ENCODE assay signal across 15 cellular contexts in the genomic region with DNA sequence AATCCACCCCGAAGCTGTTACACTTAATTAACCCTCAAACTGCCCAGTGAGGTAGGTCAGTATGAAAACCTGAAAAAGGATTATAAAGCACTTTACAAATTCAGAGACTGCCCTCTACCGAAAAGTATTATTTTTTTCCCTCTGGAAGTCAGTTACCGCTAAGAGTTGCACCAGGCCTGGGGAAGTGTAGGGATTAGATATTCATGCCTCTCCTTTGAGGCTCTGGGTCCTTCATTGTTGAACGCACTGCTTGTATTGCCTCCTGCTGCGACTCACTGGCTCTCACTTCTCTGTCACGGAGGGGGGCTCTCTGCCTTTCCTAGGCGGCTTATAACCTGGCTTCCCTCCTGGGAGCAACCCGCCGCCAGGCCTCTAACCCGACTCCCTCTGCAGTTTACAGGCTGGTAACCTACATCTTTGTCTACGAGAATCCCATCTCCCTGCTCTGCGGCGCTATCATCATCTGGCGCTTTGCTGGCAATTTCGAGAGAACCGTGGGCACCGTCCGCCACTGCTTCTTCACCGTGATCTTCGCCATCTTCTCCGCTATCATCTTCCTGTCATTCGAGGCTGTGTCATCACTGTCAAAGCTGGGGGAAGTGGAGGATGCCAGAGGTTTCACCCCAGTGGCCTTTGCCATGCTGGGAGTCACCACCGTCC. TPM values are rescaled to one million over a fixed set of nuclear protein-coding genes. Genes with fewer than 3 reads are reported as not detected.
DNase-seq lines count a peak whose midpoint lies in the region; ATAC-seq, FAIRE-seq and TF ChIP-seq lines count a peak whose summit lies in the region.
"Had no signal": no experiment of that assay in that cellular context is flagged by ENCODE, and none has a peak within 500 bp of the region (broad histone marks: within the 10 kb centered on the region; RNA-seq: fewer than 3 reads in every experiment).

No MANE protein-coding gene starts in this region.

- H4K20me1 ChIP-seq in HepG2 (ENCODE audit: insufficient read depth, low read length) = no peaks in the 10 kb centered on the region

- no peak overlapping the region for H3K4me3 Mint-ChIP-seq in stimulated activated naive B cell treated with anti-CD40 and anti-IgM and Interleukin-4, amounts not matched to agents 10 μg/mL and 1 μg/mL and 100 μg/mL, for 72 hours
- H3K4me3 Mint-ChIP-seq: activated naive CD4-positive, alpha-beta T cell treated with anti-CD3 and anti-CD28 coated beads, Interleukin-2, amount 10 ng/mL, durations not matched to agents 7 days and 5 days had no signal

- no peak overlapping the region for H3K4me2 ChIP-seq in HepG2 (ENCODE audit: low read depth, low read length)
- H3K4me2 ChIP-seq: KMS-11 had no signal

- no TSS peak for BruUV-seq in HepG2 (replicated peaks; lab: Mats Ljungman, UMichigan)

- POLR2A ChIA-PET in HepG2 (lab: Yijun Ruan, JAX) = no interaction called here

- FAIRE-seq in HepG2 (lab: Jason Lieb, UNC) = no peak
- FAIRE-seq: colon had no signal

- TF ChIP-seq EP300 in HepG2 (IDR thresholded peaks at IDR 0.05; ENCODE audit: low read depth in 2 of 2, low read length in 2 of 2) (no peak), HepG2 (CRISPR knock-in tag; IDR thresholded peaks at IDR 0.05; ENCODE audit: borderline replicate concordance) (no peak)

- intact Hi-C loops in HepG2 (cut with micrococcal nuclease; ENCODE audit: unreplicated experiment) (no loop called here), right lobe of liver (cut with DNase I) (no loop called here)

- no peak overlapping the region for H3K4me3 ChIP-seq in HepG2 (replicated peaks in 1 of 3; ENCODE audit: insufficient read depth in 1 of 3, low read depth in 2 of 3, low read length in 3 of 3)
- no peak overlapping the region for H3K4me3 ChIP-seq in right lobe of liver
- H3K4me3 ChIP-seq: ovary had no signal

- no peak overlapping the region for H3K27ac ChIP-seq in HepG2 (ENCODE audit: extremely low read length, insufficient read depth, low read length)
- no peak overlapping the region for H3K27ac ChIP-seq in right lobe of liver
- H3K27ac ChIP-seq: KMS-11, ovary had no signal

- H3K27ac Mint-ChIP-seq in stimulated activated naive B cell treated with anti-CD40 and anti-IgM and Interleukin-4, amounts not matched to agents 10 μg/mL and 1 μg/mL and 100 μg/mL, for 72 hours = peak overlapping the region; percentile 71
- H3K27ac Mint-ChIP-seq: activated naive CD4-positive, alpha-beta T cell treated with anti-CD3 and anti-CD28 coated beads, Interleukin-2, amount 10 ng/mL, durations not matched to agents 7 days and 5 days had no signal

- peaks cover 6 to 41% of the 10 kb centered on the region in 2 experiments; a peak in 4 of 5 replicates for H3K36me3 ChIP-seq in HepG2 (replicated peaks in 1 of 2; ENCODE audit: control insufficient read depth in 1 of 2, insufficient read depth in 2 of 2, low read length in 2 of 2)
- peaks cover 0 to 54% (median 16%) of the 10 kb centered on the region in 4 donors for H3K36me3 ChIP-seq in right lobe of liver
- H3K36me3 ChIP-seq: ovary had no signal

- H3K36me3 Mint-ChIP-seq in stimulated activated naive B cell treated with anti-CD40 and anti-IgM and Interleukin-4, amounts not matched to agents 10 μg/mL and 1 μg/mL and 100 μg/mL, for 72 hours = peaks cover 27 to 32% of the 10 kb centered on the region in 2 donors

- no peak for TF ChIP-seq RAD21 in HepG2 (CRISPR knock-in tag; IDR thresholded peaks at IDR 0.05)

- no peak for TF ChIP-seq POLR2A in HepG2 (IDR thresholded peaks at IDR 0.05; ENCODE audit: insufficient read depth in 1 of 2, low read depth in 2 of 2, low read length in 2 of 2)
- no peak for TF ChIP-seq POLR2A in right lobe of liver (IDR thresholded peaks at IDR 0.05)

- H3K27me3 ChIP-seq in HepG2 (ENCODE audit: control insufficient read depth in 1 of 2, insufficient read depth in 2 of 2, low read length in 2 of 2) (no peaks in the 10 kb centered on the region; a peak in 1 of 5 replicates), right lobe of liver (no peaks in the 10 kb centered on the region)
- H3K27me3 ChIP-seq: ovary had no signal

- H3K9me3 ChIP-seq in HepG2 (ENCODE audit: low read length) = no peaks in the 10 kb centered on the region
- H3K9me3 ChIP-seq in right lobe of liver = no peaks in the 10 kb centered on the region
- H3K9me3 ChIP-seq: ovary had no signal

- 95% methylated on average over 23 of the region's 23 CpGs for WGBS in HepG2 (ENCODE audit: low lambda C conversion rate)
- 73% methylated on average over 20 of the region's 23 CpGs for WGBS in right lobe of liver (ENCODE audit: insufficient coverage, low coverage, low lambda C conversion rate, missing lambda C conversion rate)

- DNase-seq in HepG2 (ENCODE audit: low spot score) = no peak
- DNase-seq in right lobe of liver = no peak
- peak; percentile 48 for DNase-seq in astrocyte of the hippocampus (ENCODE audit: low read depth, low spot score)
- peak; percentile 65 for DNase-seq in left kidney (ENCODE audit: low read depth, low spot score)
- no peak for DNase-seq in stimulated activated naive B cell treated with anti-CD40 and anti-IgM and Interleukin-4, amounts not matched to agents 10 μg/mL and 1 μg/mL and 100 μg/mL, for 72 hours
- DNase-seq in cerebellar nuclear complex (lab: John Stamatoyannopoulos, UW) = no peak
- no peak for DNase-seq in GM03348 (ENCODE audit: low spot score)
- DNase-seq: activated naive CD4-positive, alpha-beta T cell treated with anti-CD3 and anti-CD28 coated beads, Interleukin-2, amount 10 ng/mL, durations not matched to agents 7 days and 5 days; DMS 273 treated with DMSO at 0.1 percent for 48 hours; NCI-H1417; ovary; substantia nigra had no signal

- CTCF ChIA-PET in HepG2 (lab: Yijun Ruan, JAX; ENCODE audit: low intra/inter-chr PET ratio, low total read pairs) = no interaction called here

- H3K27me3 Mint-ChIP-seq in stimulated activated naive B cell treated with anti-CD40 and anti-IgM and Interleukin-4, amounts not matched to agents 10 μg/mL and 1 μg/mL and 100 μg/mL, for 72 hours = no peaks in the 10 kb centered on the region

- H3K4me1 ChIP-seq in HepG2 (ENCODE audit: insufficient read depth, low read length) (peaks cover 38% of the 10 kb centered on the region), right lobe of liver (peaks cover 0 to 13% (median 3%) of the 10 kb centered on the region in 4 donors)

- peaks cover 26 to 34% of the 10 kb centered on the region in 2 donors for H3K4me1 Mint-ChIP-seq in stimulated activated naive B cell treated with anti-CD40 and anti-IgM and Interleukin-4, amounts not matched to agents 10 μg/mL and 1 μg/mL and 100 μg/mL, for 72 hours

- no peak overlapping the region for H2AFZ ChIP-seq in HepG2 (ENCODE audit: low read length)

- no peaks in the 10 kb centered on the region for H3K9me3 Mint-ChIP-seq in stimulated activated naive B cell treated with anti-CD40 and anti-IgM and Interleukin-4, amounts not matched to agents 10 μg/mL and 1 μg/mL and 100 μg/mL, for 72 hours
- H3K9me3 Mint-ChIP-seq: activated naive CD4-positive, alpha-beta T cell treated with anti-CD3 and anti-CD28 coated beads, Interleukin-2, amount 10 ng/mL, durations not matched to agents 7 days and 5 days had no signal

- ATAC-seq in HepG2 (no peak), right lobe of liver (no peak), HG03095 (IDR thresholded peaks at IDR 0.05; ENCODE audit: unreplicated experiment) (no peak)
- no peak for ATAC-seq in stimulated activated naive B cell treated with anti-CD40 and anti-IgM and Interleukin-4, amounts not matched to agents 10 μg/mL and 1 μg/mL and 100 μg/mL, for 72 hours (replicated peaks)

- peaks cover 17% of the 10 kb centered on the region for H3K79me2 ChIP-seq in HepG2 (ENCODE audit: insufficient read depth, low read length)

- no peak overlapping the region for H3K9ac ChIP-seq in HepG2 (ENCODE audit: insufficient read depth, low read depth, low read length)
- H3K9ac ChIP-seq: KMS-11 had no signal

- in situ Hi-C loops in HepG2 (cut with HindIII; ENCODE audit: extremely low pct_ligation_motif_present, low pct_unique_long_range_greater_than_20kb) = no loop called here

- TF ChIP-seq CTCF in HepG2 (CRISPR knock-in tag; IDR thresholded peaks at IDR 0.05) (no peak), right lobe of liver (IDR thresholded peaks at IDR 0.05) (no peak)

RNA-seq across cellular contexts. Expression of a gene that starts 2.7 kb away (rescaled TPM):
- 14.9 and 23.1 TPM in 2 replicates for total RNA-seq in HepG2 (2016; rRNA removed; fragmentation: Illumina TruSeq; extraction: Trizol)
- total RNA-seq in HepG2 (2016; cell fraction: cytosol; rRNA removed; fragmentation: Illumina TruSeq; extraction: Trizol; ENCODE audit: low read depth) = 18.8 and 23.7 TPM in 2 replicates
- 9.2 and 24.2 TPM in 2 replicates for total RNA-seq in HepG2 (2016; cell fraction: insoluble cytoplasmic fraction; rRNA removed; fragmentation: Illumina TruSeq; extraction: Trizol)
- 29.8 and 37.0 TPM in 2 replicates for total RNA-seq in HepG2 (2016; cell fraction: membrane; rRNA removed; fragmentation: Illumina TruSeq; extraction: Trizol)
- 16.7 and 24.5 TPM in 2 replicates for total RNA-seq in HepG2 (2016; cell fraction: nucleus; rRNA removed; fragmentation: Illumina TruSeq; extraction: Trizol)
- polyA plus RNA-seq in HepG2 (2011; rRNA removed) = 26.4 and 41.1 TPM in 2 replicates
- polyA plus RNA-seq in HepG2 (2011; cell fraction: cytosol; rRNA removed) = 34.8 and 35.2 TPM in 2 replicates
- 33.3 and 35.1 TPM in 2 replicates for polyA plus RNA-seq in HepG2 (2011; cell fraction: nucleus; rRNA removed)
- 22.8 and 42.0 TPM in 2 replicates for polyA plus RNA-seq in HepG2 (2012)
- 39.1 and 46.7 TPM in 2 replicates for polyA plus RNA-seq in HepG2 (2016; cell fraction: cytosol; fragmentation: Illumina TruSeq; extraction: Trizol; ENCODE audit: low read depth)
- 17.9 and 21.5 TPM in 2 replicates for polyA plus RNA-seq in HepG2 (2016; cell fraction: insoluble cytoplasmic fraction; fragmentation: Illumina TruSeq; extraction: Trizol; ENCODE audit: low read depth)
- polyA plus RNA-seq in HepG2 (2016; cell fraction: membrane; fragmentation: Illumina TruSeq; extraction: Trizol; ENCODE audit: low read depth) = 52.8 and 61.8 TPM in 2 replicates
- 57.7 and 58.2 TPM in 2 replicates for polyA plus RNA-seq in HepG2 (2016; cell fraction: nucleus; fragmentation: Illumina TruSeq; extraction: Trizol; ENCODE audit: insufficient read depth, low read depth)
- 49.6 and 101 TPM in 2 replicates for polyA minus RNA-seq in HepG2 (2011; rRNA and poly(A)+ RNA removed; ENCODE audit: low replicate concordance)
- polyA minus RNA-seq in HepG2 (2011; cell fraction: cytosol; rRNA and poly(A)+ RNA removed) = 17.8 and 22.2 TPM in 2 replicates
- polyA minus RNA-seq in HepG2 (2011; cell fraction: nucleus; rRNA and poly(A)+ RNA removed) = 12.7 and 13.4 TPM in 2 replicates
- 10 to 100 TPM; 24.4 to 56.1 (median 31.7) TPM for total RNA-seq in right lobe of liver

RNA-seq across cellular contexts. Expression of a gene that starts 33.4 kb away (rescaled TPM):
- total RNA-seq in HepG2 (2016; rRNA removed; fragmentation: Illumina TruSeq; extraction: Trizol) (115 and 266 TPM in 2 replicates), right lobe of liver (1,000 to 10,000 TPM in 1 of 6 experiments, 100 to 1,000 TPM in 5; 370 to 1,042 (median 725) TPM)
- 43.6 and 47.9 TPM in 2 replicates for total RNA-seq in HepG2 (2016; cell fraction: cytosol; rRNA removed; fragmentation: Illumina TruSeq; extraction: Trizol; ENCODE audit: low read depth)
- 95.7 and 270 TPM in 2 replicates for total RNA-seq in HepG2 (2016; cell fraction: insoluble cytoplasmic fraction; rRNA removed; fragmentation: Illumina TruSeq; extraction: Trizol)
- total RNA-seq in HepG2 (2016; cell fraction: membrane; rRNA removed; fragmentation: Illumina TruSeq; extraction: Trizol) = 55.5 and 56.9 TPM in 2 replicates
- 260 and 301 TPM in 2 replicates for total RNA-seq in HepG2 (2016; cell fraction: nucleus; rRNA removed; fragmentation: Illumina TruSeq; extraction: Trizol)
- polyA plus RNA-seq in HepG2 (2011; rRNA removed) = 145 and 208 TPM in 2 replicates
- polyA plus RNA-seq in HepG2 (2011; cell fraction: cytosol; rRNA removed) = 143 and 190 TPM in 2 replicates
- polyA plus RNA-seq in HepG2 (2011; cell fraction: nucleus; rRNA removed) = 1,024 and 1,039 TPM in 2 replicates
- 325 and 360 TPM in 2 replicates for polyA plus RNA-seq in HepG2 (2012)
- polyA plus RNA-seq in HepG2 (2016; cell fraction: cytosol; fragmentation: Illumina TruSeq; extraction: Trizol; ENCODE audit: low read depth) = 22.8 and 25.4 TPM in 2 replicates
- 63.7 and 80.6 TPM in 2 replicates for polyA plus RNA-seq in HepG2 (2016; cell fraction: insoluble cytoplasmic fraction; fragmentation: Illumina TruSeq; extraction: Trizol; ENCODE audit: low read depth)
- polyA plus RNA-seq in HepG2 (2016; cell fraction: membrane; fragmentation: Illumina TruSeq; extraction: Trizol; ENCODE audit: low read depth) = 25.4 and 30.4 TPM in 2 replicates
- 367 and 407 TPM in 2 replicates for polyA plus RNA-seq in HepG2 (2016; cell fraction: nucleus; fragmentation: Illumina TruSeq; extraction: Trizol; ENCODE audit: insufficient read depth, low read depth)
- polyA minus RNA-seq in HepG2 (2011; rRNA and poly(A)+ RNA removed; ENCODE audit: low replicate concordance) = 85.0 and 445 TPM in 2 replicates
- 256 and 348 TPM in 2 replicates for polyA minus RNA-seq in HepG2 (2011; cell fraction: cytosol; rRNA and poly(A)+ RNA removed)
- polyA minus RNA-seq in HepG2 (2011; cell fraction: nucleus; rRNA and poly(A)+ RNA removed) = 174 and 240 TPM in 2 replicates

Comparison
In these comparisons a context has a peak if more than half of its experiments do, and no peak if none do; other contexts are left out.
1. DNase-seq: peak in astrocyte of the hippocampus (single experiment) and left kidney (single experiment); none in HepG2 (single experiment), right lobe of liver (0 of 3), stimulated activated naive B cell treated with anti-CD40 and anti-IgM and Interleukin-4, amounts not matched to agents 10 μg/mL and 1 μg/mL and 100 μg/mL, for 72 hours (single experiment), cerebellar nuclear complex (0 of 2) and GM03348 (single experiment).